Comparison of ENCODE assay signal across 7 cellular contexts in genomic region chr2:69797836-69798465, GRCh38. TPM values are rescaled to one million over a fixed set of nuclear protein-coding genes. Genes with fewer than 3 reads are reported as not detected.
DNase-seq lines count a peak whose midpoint lies in the region; ATAC-seq, FAIRE-seq and TF ChIP-seq lines count a peak whose summit lies in the region.

No MANE protein-coding gene starts in this region.

- H3K79me2 ChIP-seq in GM12878 (ENCODE audit: control insufficient read depth, insufficient read depth, low read length), result peaks cover 18% of the 10 kb centered on the region

- peaks cover 60% of the 10 kb centered on the region for H3K4me1 ChIP-seq in GM12878 (ENCODE audit: control insufficient read depth, insufficient read depth, low read length)
- H3K4me1 ChIP-seq in suprapubic skin, result peaks cover 26% of the 10 kb centered on the region

- SMC1A ChIA-PET in GM12878 (lab: Charles Lee; ENCODE audit: uncharacterized antibody, unreplicated experiment), result interaction anchor here (1.7 to 7.1 kb wide), 9 partner anchors 8 to 73 kb away, joined by 4 to 117 read pairs (median 29); partner anchors contain the start of genes ANXA4 and GMCL1

- TF ChIP-seq POLR2A in GM12878 (IDR thresholded peaks at IDR 0.05; ENCODE audit: low read depth, low read length) (no peak), suprapubic skin (IDR thresholded peaks at IDR 0.05) (no peak), lower leg skin (IDR thresholded peaks at IDR 0.05) (no peak)

- WGBS in GM12878 (ENCODE audit: insufficient coverage, insufficient replicate concordance, low lambda C conversion rate, missing lambda C conversion rate), result 60% methylated on average over 3 of the region's 3 CpGs
- WGBS in suprapubic skin, result 45% methylated on average over 3 of the region's 3 CpGs
- 30 to 38% methylated on average over 3 of the region's 3 CpGs for WGBS in lower leg skin, 2 donors

- intact Hi-C loops in GM12878 (cut with micrococcal nuclease; ENCODE audit: unreplicated experiment), result loop anchor here (5.0 kb wide), 1 partner anchor 56 kb away; the partner anchor contains the start of gene ANXA4
- intact Hi-C loops in lower leg skin (cut with DNase I; ENCODE audit: low total_unique reads), result no loop called here

- ATAC-seq in GM12878 (no peak), left lobe of liver (no peak)

- POLR2A ChIA-PET in GM12878 (lab: Charles Lee) (interaction anchor here (1.5 to 4.7 kb wide), 9 partner anchors 8 to 42 kb away, joined by 4 to 40 read pairs (median 11); no protein-coding TSS in a partner anchor), HEK293T (lab: Yijun Ruan, JAX) (no interaction called here)

- BruUV-seq in GM12878 (replicated peaks; lab: Mats Ljungman, UMichigan), result no TSS peak

- no peaks in the 10 kb centered on the region for H4K20me1 ChIP-seq in GM12878 (ENCODE audit: control insufficient read depth, insufficient read depth)

- RAD21 ChIA-PET in GM12878 (lab: Charles Lee; ENCODE audit: unreplicated experiment), result interaction anchor here (1.4 to 5.9 kb wide), 6 partner anchors 9 to 56 kb away, joined by 3 to 88 read pairs (median 14); partner anchors contain the start of gene ANXA4

- H3K4me2 ChIP-seq in GM12878 (ENCODE audit: control insufficient read depth, insufficient read depth), result peak overlapping the region; percentile 78

- H3K27me3 Mint-ChIP-seq in HFFc6 (ENCODE audit: insufficient read depth), result no peaks in the 10 kb centered on the region; the same call in 1 of the 2 replicates

- peak overlapping the region; percentile 88 for H3K4me3 Mint-ChIP-seq in HFFc6

- H3K27me3 ChIP-seq in GM12878 (replicated peaks in 1 of 2; ENCODE audit: control insufficient read depth in 2 of 2, insufficient read depth in 2 of 2, low read length in 1 of 2), result no peaks in the 10 kb centered on the region
- no peaks in the 10 kb centered on the region for H3K27me3 ChIP-seq in suprapubic skin

- peaks cover 29% of the 10 kb centered on the region for H3K4me1 Mint-ChIP-seq in HFFc6 (ENCODE audit: low read depth)

- peak overlapping the region; percentile 59 for H3K9ac ChIP-seq in GM12878 (ENCODE audit: control insufficient read depth, insufficient read depth, low read length)

- no peaks in the 10 kb centered on the region for H3K36me3 ChIP-seq in GM12878 (ENCODE audit: control insufficient read depth in 2 of 2, insufficient read depth in 2 of 2, low read length in 1 of 2)
- H3K36me3 ChIP-seq in suprapubic skin, result no peaks in the 10 kb centered on the region

- in situ Hi-C loops in GM12878 (cut with MboI), result no loop called here

- DNase-seq in HFFc6 (peak; percentile 46), GM12878 (ENCODE audit: low read depth, low spot score) (no peak), left lobe of liver (ENCODE audit: low spot score) (peak; percentile 19), suprapubic skin (ENCODE audit: low spot score in 2 of 2) (no peak), HK-2 (ENCODE audit: unreplicated experiment) (no peak), lower leg skin (ENCODE audit: low spot score in 2 of 2) (no peak), HEK293T (ENCODE audit: extremely low spot score) (no peak)

- TF ChIP-seq EP300 in GM12878 (IDR thresholded peaks at IDR 0.05; ENCODE audit: borderline replicate concordance in 1 of 2, control insufficient read depth in 1 of 2, low read depth in 2 of 2, low read length in 2 of 2) (no peak), suprapubic skin (IDR thresholded peaks at IDR 0.05) (no peak)

- H3K9me3 ChIP-seq in GM12878 (replicated peaks; ENCODE audit: control insufficient read depth, insufficient read depth, low read length), result no peaks in the 10 kb centered on the region
- H3K9me3 ChIP-seq in suprapubic skin, result no peaks in the 10 kb centered on the region

- no peak for FAIRE-seq in GM12878 (lab: Jason Lieb, UNC)

- peak overlapping the region; percentile 77 for H3K27ac ChIP-seq in GM12878 (ENCODE audit: control insufficient read depth, insufficient read depth)
- peak overlapping the region; percentile 61 for H3K27ac ChIP-seq in suprapubic skin

- TF ChIP-seq CTCF in HFFc6 (IDR thresholded peaks at IDR 0.05) (no peak), GM12878 (IDR thresholded peaks at IDR 0.05 in 2 of 3, conservative IDR thresholded peaks at IDR 0.05 in 1 of 3; ENCODE audit: control insufficient read depth in 2 of 3, extremely low read depth in 1 of 3, insufficient read depth in 1 of 3, low read depth in 3 of 3, low read length in 3 of 3) (no peak), suprapubic skin (IDR thresholded peaks at IDR 0.05) (no peak), lower leg skin (IDR thresholded peaks at IDR 0.05) (no peak)

- CTCF ChIA-PET in GM12878 (lab: Yijun Ruan, JAX), result interaction anchor here (0.6 to 11.7 kb wide), 7 partner anchors 8 to 233 kb away, joined by 5 to 103 read pairs (median 14); partner anchors contain the start of gene ANXA4
- CTCF ChIA-PET in HEK293T (lab: Yijun Ruan, JAX), result interaction anchor here (2.0 kb wide), 1 partner anchor 73 kb away, joined by 11 read pairs; no protein-coding TSS in a partner anchor

- TF ChIP-seq RAD21 in GM12878 (IDR thresholded peaks at IDR 0.05; ENCODE audit: insufficient read depth, low read depth, low read length), result no peak

- peaks cover 10% of the 10 kb centered on the region; the same call in 1 of the 2 replicates for H3K36me3 Mint-ChIP-seq in HFFc6 (ENCODE audit: low read depth)

- peak overlapping the region; percentile 91 for H3K27ac Mint-ChIP-seq in HFFc6

- no peaks in the 10 kb centered on the region for H3K9me3 Mint-ChIP-seq in HFFc6

- no peak overlapping the region for H2AFZ ChIP-seq in GM12878 (ENCODE audit: control insufficient read depth, low read depth, low read length)

- H3K4me3 ChIP-seq in GM12878 (peak overlapping the region; percentile 69), suprapubic skin (peak overlapping the region; percentile 29), lower leg skin (ENCODE audit: low read depth, poor library complexity, severe bottlenecking) (no peak overlapping the region)

TF ChIP-seq in GM12878, 131 proteins besides CTCF, POLR2A, EP300 and RAD21:
- TF ChIP-seq SREBF2 (IDR thresholded peaks at IDR 0.05; ENCODE audit: low read length) (no peak), FOS (IDR thresholded peaks at IDR 0.05; ENCODE audit: borderline replicate concordance, extremely low read depth, insufficient read length) (no peak), CHD2 (IDR thresholded peaks at IDR 0.05; ENCODE audit: borderline replicate concordance, low read depth, low read length) (no peak)

TF ChIP-seq in HEK293T, 16 proteins besides CTCF, POLR2A, EP300 and RAD21 (continues in another document):
- TF ChIP-seq SUZ12 (IDR thresholded peaks at IDR 0.05), result no peak
- TF ChIP-seq BHLHE40 (IDR thresholded peaks at IDR 0.05; ENCODE audit: borderline replicate concordance), result no peak
- no peak for TF ChIP-seq FOXM1 (IDR thresholded peaks at IDR 0.05; ENCODE audit: borderline replicate concordance)

RNA-seq across cellular contexts. Expression of gene GMCL1, which starts 31.5 kb away (rescaled TPM):
- total RNA-seq in HFFc6 (2021; fragmentation: NEBNext Ultra II Directional; extraction: Animal tissue kit (Norgen Biotek cat#: 25700)), result 10 to 100 TPM in 2 of 6 experiments, 1 to 10 TPM in 4; 6.5 to 11.2 (median 7.7) TPM
- total RNA-seq in GM12878 (2013; cell fraction: nucleolus; rRNA removed), result 31.6 and 32.3 TPM in 2 replicates
- total RNA-seq in GM12878 (2014; rRNA removed), result 9.9 and 12.6 TPM in 2 replicates
- 11.2 TPM in 2 replicates for total RNA-seq in GM12878 (2014; rRNA removed; fragmentation: Illumina TruSeq; extraction: Trizol)
- total RNA-seq in GM12878 (2021), result 10.3 and 13.4 TPM in 2 replicates
- polyA plus RNA-seq in GM12878 (2011; ENCODE audit: low read depth), result 4.9 TPM
- 15.9 and 23.8 TPM in 2 replicates for polyA plus RNA-seq in GM12878 (2011; rRNA removed)
- polyA plus RNA-seq in GM12878 (2011; cell fraction: cytosol; rRNA removed), result 4.9 and 6.4 TPM in 2 replicates
- 8.2 and 8.6 TPM in 2 replicates for polyA plus RNA-seq in GM12878 (2011; cell fraction: nucleus; rRNA removed)
- polyA plus RNA-seq in GM12878 (2012), result 7.9 and 11.3 TPM in 2 replicates
- polyA plus RNA-seq in GM12878 (2014; fragmentation: Illumina TruSeq; extraction: Trizol), result 13.6 and 16.3 TPM in 2 replicates
- 1 to 10 TPM; 3.7 to 4.8 TPM for polyA plus RNA-seq in GM12878 (2014; fragmentation: Nextera tagmentation; extraction: Ambion mirVana)
- 8.9 and 9.6 TPM in 2 replicates for polyA plus RNA-seq in GM12878 (2014; rRNA removed)
- 10 to 100 TPM; 18.8 to 21.4 TPM for polyA plus RNA-seq in GM12878 (2016; fragmentation: Nextera tagmentation; extraction: Ambion mirVana)
- polyA minus RNA-seq in GM12878 (2011; rRNA and poly(A)+ RNA removed), result 8.0 and 9.6 TPM in 2 replicates
- 3.7 and 3.8 TPM in 2 replicates for polyA minus RNA-seq in GM12878 (2011; cell fraction: cytosol; rRNA and poly(A)+ RNA removed)
- 3.1 and 9.6 TPM in 2 replicates for polyA minus RNA-seq in GM12878 (2011; cell fraction: nucleus; rRNA and poly(A)+ RNA removed)
- total RNA-seq in left lobe of liver, result 5.4 TPM
- total RNA-seq in suprapubic skin, result 10 to 100 TPM in 3 of 4 donors, 1 to 10 TPM in 1; 9.3 to 15.0 (median 14.4) TPM
- total RNA-seq in lower leg skin, result 10 to 100 TPM; 10.2 to 15.6 (median 12.1) TPM

RNA-seq across cellular contexts. Expression of gene ANXA4, which starts 56.0 kb away (rescaled TPM):
- 100 to 1,000 TPM in 1 of 6 experiments, 10 to 100 TPM in 5; 92.8 to 112 (median 96.1) TPM for total RNA-seq in HFFc6 (2021; fragmentation: NEBNext Ultra II Directional; extraction: Animal tissue kit (Norgen Biotek cat#: 25700))
- 52.6 and 58.2 TPM in 2 replicates for total RNA-seq in GM12878 (2013; cell fraction: nucleolus; rRNA removed)
- total RNA-seq in GM12878 (2014; rRNA removed), result 59.3 and 60.0 TPM in 2 replicates
- 16.3 and 17.7 TPM in 2 replicates for total RNA-seq in GM12878 (2014; rRNA removed; fragmentation: Illumina TruSeq; extraction: Trizol)
- total RNA-seq in GM12878 (2021), result 57.5 and 64.2 TPM in 2 replicates
- polyA plus RNA-seq in GM12878 (2011; ENCODE audit: low read depth), result 18.8 TPM
- 81.6 and 97.2 TPM in 2 replicates for polyA plus RNA-seq in GM12878 (2011; rRNA removed)
- 71.3 and 110 TPM in 2 replicates for polyA plus RNA-seq in GM12878 (2011; cell fraction: cytosol; rRNA removed)
- polyA plus RNA-seq in GM12878 (2011; cell fraction: nucleus; rRNA removed), result 110 and 122 TPM in 2 replicates
- polyA plus RNA-seq in GM12878 (2012), result 44.2 and 54.2 TPM in 2 replicates
- 57.9 and 74.3 TPM in 2 replicates for polyA plus RNA-seq in GM12878 (2014; fragmentation: Illumina TruSeq; extraction: Trizol)
- 10 to 100 TPM; 64.6 to 73.1 TPM for polyA plus RNA-seq in GM12878 (2014; fragmentation: Nextera tagmentation; extraction: Ambion mirVana)
- polyA plus RNA-seq in GM12878 (2014; rRNA removed), result 78.8 and 94.3 TPM in 2 replicates
- 10 to 100 TPM; 69.0 to 74.2 TPM for polyA plus RNA-seq in GM12878 (2016; fragmentation: Nextera tagmentation; extraction: Ambion mirVana)
- 77.5 and 85.9 TPM in 2 replicates for polyA minus RNA-seq in GM12878 (2011; rRNA and poly(A)+ RNA removed)
- polyA minus RNA-seq in GM12878 (2011; cell fraction: cytosol; rRNA and poly(A)+ RNA removed), result 24.5 and 37.8 TPM in 2 replicates
- 21.4 and 30.3 TPM in 2 replicates for polyA minus RNA-seq in GM12878 (2011; cell fraction: nucleus; rRNA and poly(A)+ RNA removed)
- 102 TPM for total RNA-seq in left lobe of liver
- 10 to 100 TPM; 58.1 to 91.6 (median 85.8) TPM for total RNA-seq in suprapubic skin
- 100 to 1,000 TPM in 1 of 4 donors, 10 to 100 TPM in 3; 60.2 to 107 (median 64.9) TPM for total RNA-seq in lower leg skin

Comparison
In these comparisons a context has a peak if more than half of its experiments do, and no peak if none do; other contexts are left out.
1. DNase-seq: peak in HFFc6 (single experiment) and left lobe of liver (single experiment); none in GM12878 (single experiment), suprapubic skin (0 of 2), HK-2 (single experiment), lower leg skin (0 of 2) and HEK293T (single experiment).